In the genomic region with DNA sequence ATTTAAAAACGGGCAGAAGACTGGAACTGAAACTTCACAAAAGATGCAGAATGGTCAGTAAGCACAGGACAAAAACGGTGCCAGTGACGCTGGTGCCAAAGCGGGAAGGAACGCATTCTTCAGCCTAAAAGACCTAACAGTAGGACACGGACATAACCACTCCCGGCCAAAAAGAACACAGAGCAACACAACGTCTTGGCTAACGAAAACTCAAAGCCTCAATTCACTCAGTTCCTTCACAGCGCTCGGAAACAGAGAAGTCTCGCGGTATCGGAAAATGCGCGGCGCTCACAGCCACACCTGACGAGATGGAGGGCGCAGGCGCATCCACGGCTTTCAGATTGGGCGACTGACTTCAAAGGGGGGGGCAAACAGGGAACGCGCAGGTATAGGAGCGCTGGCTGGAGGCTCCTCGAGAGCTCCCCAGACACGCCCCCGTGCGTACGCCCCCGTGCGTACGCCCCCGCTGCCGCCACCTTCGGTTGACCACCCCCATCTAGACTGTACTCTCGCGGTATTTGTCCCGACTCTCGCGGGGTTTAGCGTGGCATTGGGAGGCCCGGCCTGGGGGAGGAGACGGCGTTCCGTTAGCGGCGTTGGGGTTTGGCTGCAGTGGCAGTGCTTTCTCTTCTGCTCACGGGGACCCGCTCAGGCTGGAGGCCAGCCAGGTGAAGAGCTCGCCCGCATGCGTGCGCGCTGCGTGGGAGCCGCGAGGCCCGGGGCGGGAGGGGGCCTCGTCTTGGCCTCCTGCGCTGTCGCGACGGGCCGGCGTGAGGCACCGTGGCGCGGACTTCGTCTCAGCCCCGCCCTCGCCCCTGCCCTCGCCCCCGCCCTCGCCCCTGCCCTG, we compare ENCODE assay signal across 1 cellular context.
A peak's percentile ranks its signal among the peaks of the same experiment; 100 is the strongest.
TF ChIP-seq lines count a peak whose summit lies in the region.

Gene NKTR, plus strand, starts transcription at position 576 of the 847 bp plus-strand sequence. CDS start 321 bp downstream, outside the sequence.

TF ChIP-seq in GM12878, 131 proteins besides CTCF, POLR2A, EP300 and RAD21 (continued from another document):
- TF ChIP-seq, protein P1, sequence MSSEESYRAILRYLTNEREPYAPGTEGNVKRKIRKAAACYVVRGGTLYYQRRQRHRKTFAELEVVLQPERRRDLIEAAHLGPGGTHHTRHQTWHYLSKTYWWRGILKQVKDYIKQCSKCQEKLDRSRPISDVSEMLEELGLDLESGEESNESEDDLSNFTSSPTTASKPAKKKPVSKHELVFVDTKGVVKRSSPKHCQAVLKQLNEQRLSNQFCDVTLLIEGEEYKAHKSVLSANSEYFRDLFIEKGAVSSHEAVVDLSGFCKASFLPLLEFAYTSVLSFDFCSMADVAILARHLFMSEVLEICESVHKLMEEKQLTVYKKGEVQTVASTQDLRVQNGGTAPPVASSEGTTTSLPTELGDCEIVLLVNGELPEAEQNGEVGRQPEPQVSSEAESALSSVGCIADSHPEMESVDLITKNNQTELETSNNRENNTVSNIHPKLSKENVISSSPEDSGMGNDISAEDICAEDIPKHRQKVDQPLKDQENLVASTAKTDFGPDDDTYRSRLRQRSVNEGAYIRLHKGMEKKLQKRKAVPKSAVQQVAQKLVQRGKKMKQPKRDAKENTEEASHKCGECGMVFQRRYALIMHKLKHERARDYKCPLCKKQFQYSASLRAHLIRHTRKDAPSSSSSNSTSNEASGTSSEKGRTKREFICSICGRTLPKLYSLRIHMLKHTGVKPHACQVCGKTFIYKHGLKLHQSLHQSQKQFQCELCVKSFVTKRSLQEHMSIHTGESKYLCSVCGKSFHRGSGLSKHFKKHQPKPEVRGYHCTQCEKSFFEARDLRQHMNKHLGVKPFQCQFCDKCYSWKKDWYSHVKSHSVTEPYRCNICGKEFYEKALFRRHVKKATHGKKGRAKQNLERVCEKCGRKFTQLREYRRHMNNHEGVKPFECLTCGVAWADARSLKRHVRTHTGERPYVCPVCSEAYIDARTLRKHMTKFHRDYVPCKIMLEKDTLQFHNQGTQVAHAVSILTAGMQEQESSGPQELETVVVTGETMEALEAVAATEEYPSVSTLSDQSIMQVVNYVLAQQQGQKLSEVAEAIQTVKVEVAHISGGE (CRISPR knock-in tag; IDR thresholded peaks at IDR 0.05), result no peak
- peak; percentile 54; the same call in 1 of the 2 replicates for TF ChIP-seq MXI1 (IDR thresholded peaks at IDR 0.05; ENCODE audit: low read depth, low read length)
- TF ChIP-seq KLF5 (IDR thresholded peaks at IDR 0.05; ENCODE audit: partially characterized antibody), result no peak
- no peak for TF ChIP-seq ETV6 (conservative IDR thresholded peaks at IDR 0.05 in 1 of 2, IDR thresholded peaks at IDR 0.05 in 1 of 2; ENCODE audit: borderline replicate concordance in 1 of 2, low read depth in 1 of 2)
- peak; percentile 59 for TF ChIP-seq PKNOX1 (IDR thresholded peaks at IDR 0.05)
- TF ChIP-seq IRF4 (IDR thresholded peaks at IDR 0.05; ENCODE audit: low read depth, low read length), result peak; percentile 37; the same call in 1 of the 2 replicates
- TF ChIP-seq, protein P2, sequence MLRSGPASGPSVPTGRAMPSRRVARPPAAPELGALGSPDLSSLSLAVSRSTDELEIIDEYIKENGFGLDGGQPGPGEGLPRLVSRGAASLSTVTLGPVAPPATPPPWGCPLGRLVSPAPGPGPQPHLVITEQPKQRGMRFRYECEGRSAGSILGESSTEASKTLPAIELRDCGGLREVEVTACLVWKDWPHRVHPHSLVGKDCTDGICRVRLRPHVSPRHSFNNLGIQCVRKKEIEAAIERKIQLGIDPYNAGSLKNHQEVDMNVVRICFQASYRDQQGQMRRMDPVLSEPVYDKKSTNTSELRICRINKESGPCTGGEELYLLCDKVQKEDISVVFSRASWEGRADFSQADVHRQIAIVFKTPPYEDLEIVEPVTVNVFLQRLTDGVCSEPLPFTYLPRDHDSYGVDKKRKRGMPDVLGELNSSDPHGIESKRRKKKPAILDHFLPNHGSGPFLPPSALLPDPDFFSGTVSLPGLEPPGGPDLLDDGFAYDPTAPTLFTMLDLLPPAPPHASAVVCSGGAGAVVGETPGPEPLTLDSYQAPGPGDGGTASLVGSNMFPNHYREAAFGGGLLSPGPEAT (IDR thresholded peaks at IDR 0.05; ENCODE audit: low read depth), result peak; percentile 36; the same call in 1 of the 2 replicates
- no peak for TF ChIP-seq WRNIP1 (IDR thresholded peaks at IDR 0.05; ENCODE audit: borderline replicate concordance, low read depth, low read length)
- peak; percentile 65; the same call in 1 of the 2 replicates for TF ChIP-seq MEF2A (IDR thresholded peaks at IDR 0.05; ENCODE audit: insufficient read depth, low read depth, low read length)
- no peak; the same call in none of the 2 replicates for TF ChIP-seq RB1 (IDR thresholded peaks at IDR 0.05; ENCODE audit: borderline replicate concordance)
- no peak for TF ChIP-seq PRDM15 (CRISPR knock-in tag; IDR thresholded peaks at IDR 0.05)
